8 cellular contexts compared by ENCODE assay signal in the genomic region with DNA sequence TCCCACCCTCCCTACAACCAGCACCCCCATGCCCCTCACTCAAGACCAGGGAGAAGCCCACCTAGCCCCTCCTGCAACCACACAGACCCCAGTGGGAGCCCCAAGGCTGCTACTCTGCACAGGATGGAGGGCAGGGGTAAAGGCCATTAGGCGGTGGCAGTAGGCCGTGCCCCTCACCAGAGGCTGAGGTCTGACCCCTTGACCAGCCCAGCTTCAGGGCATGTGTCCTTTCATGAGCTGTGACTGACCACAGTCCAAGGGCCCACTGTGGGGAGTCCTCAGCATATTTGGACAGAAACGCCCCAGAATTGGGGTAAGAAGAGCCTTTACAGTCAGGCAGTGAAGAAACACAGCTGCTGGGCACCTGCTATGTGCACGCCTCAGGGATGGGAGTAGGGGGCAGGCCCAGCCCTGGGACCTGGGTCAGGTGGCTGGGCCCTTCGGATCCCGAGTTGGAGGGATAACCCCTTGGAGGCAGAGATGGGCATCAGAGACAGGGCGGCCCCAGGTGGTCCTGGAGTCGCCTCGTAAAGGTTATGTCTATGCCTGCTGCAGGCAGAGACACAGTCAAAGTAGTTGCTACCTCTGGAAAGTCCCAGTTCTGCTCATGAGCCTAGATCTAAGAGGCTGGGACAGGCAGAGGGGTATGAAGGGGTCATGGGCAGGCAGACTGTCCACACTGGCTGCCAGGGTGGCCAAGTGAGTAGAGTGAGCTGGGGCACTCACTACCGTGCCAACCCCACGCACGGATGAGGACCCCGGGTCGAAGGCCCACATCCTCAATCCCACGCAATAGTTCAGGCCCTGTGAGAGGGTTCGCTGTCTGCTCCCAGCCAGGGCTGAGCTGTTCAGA. TPM values are rescaled to one million over a fixed set of nuclear protein-coding genes. Genes with fewer than 3 reads are reported as not detected.
DNase-seq lines count a peak whose midpoint lies in the region; ATAC-seq and TF ChIP-seq lines count a peak whose summit lies in the region.

No MANE protein-coding gene starts in this region.

- peak overlapping the region; percentile 97 for H3K27ac Mint-ChIP-seq in HFFc6

- no peaks in the 10 kb centered on the region for H3K9me3 Mint-ChIP-seq in HFFc6

- no peak for ATAC-seq in HG03457 (IDR thresholded peaks at IDR 0.05; ENCODE audit: unreplicated experiment)

- peak overlapping the region; percentile 99 for H3K4me3 Mint-ChIP-seq in HFFc6

- DNase-seq in HFFc6, result no peak
- peak; percentile 52 for DNase-seq in activated naive CD4-positive, alpha-beta T cell treated with anti-CD3 and anti-CD28 coated beads, Interleukin-2, amount 50 U/mL, for 16 hours
- peak; percentile 53 for DNase-seq in islet precursor cell
- DNase-seq in stimulated activated naive CD4-positive, alpha-beta T cell treated with Interleukin-2 at 50 U/mL for 16 hours (lab: John Stamatoyannopoulos, UW), result peak; percentile 39
- DNase-seq in NK-92 (lab: John Stamatoyannopoulos, UW; ENCODE audit: unreplicated experiment), result no peak
- DNase-seq in NCI-H2227 treated with DMSO at 0.1 percent for 48 hours (lab: John Stamatoyannopoulos, UW), result no peak
- no peak for DNase-seq in SIG-M5 (lab: John Stamatoyannopoulos, UW)

- TF ChIP-seq CTCF in HFFc6 (IDR thresholded peaks at IDR 0.05), result no peak

- H3K27me3 Mint-ChIP-seq in HFFc6 (ENCODE audit: insufficient read depth), result peaks cover 9% of the 10 kb centered on the region

- peaks cover 35% of the 10 kb centered on the region for H3K4me1 Mint-ChIP-seq in HFFc6 (ENCODE audit: low read depth)

- peaks cover 25% of the 10 kb centered on the region for H3K36me3 Mint-ChIP-seq in HFFc6 (ENCODE audit: low read depth)

RNA-seq across cellular contexts. Expression of gene RPS5, which starts 1.5 kb away (rescaled TPM):
- total RNA-seq in HFFc6 (2021; fragmentation: NEBNext Ultra II Directional; extraction: Animal tissue kit (Norgen Biotek cat#: 25700)), result 1,000 to 10,000 TPM in 4 of 6 experiments, 100 to 1,000 TPM in 2; 958 to 1,072 (median 1,017) TPM

RNA-seq across cellular contexts. Expression of gene ZNF837, which starts 4.7 kb away (rescaled TPM):
- total RNA-seq in HFFc6 (2021; fragmentation: NEBNext Ultra II Directional; extraction: Animal tissue kit (Norgen Biotek cat#: 25700)), result 1 to 10 TPM in 2 of 6 experiments, under 1 TPM in 4; 0.63 to 1.3 (median 0.75) TPM

RNA-seq across cellular contexts. Expression of gene RNF225, which starts 9.9 kb away (rescaled TPM):
- under 1 TPM in 2 of 6 experiments, not detected in 4; 0.26 to 0.39 TPM for total RNA-seq in HFFc6 (2021; fragmentation: NEBNext Ultra II Directional; extraction: Animal tissue kit (Norgen Biotek cat#: 25700))

RNA-seq across cellular contexts. Expression of gene ZNF584, which starts 22.9 kb away (rescaled TPM):
- total RNA-seq in HFFc6 (2021; fragmentation: NEBNext Ultra II Directional; extraction: Animal tissue kit (Norgen Biotek cat#: 25700)), result 10 to 100 TPM; 13.3 to 15.0 (median 14.0) TPM

RNA-seq across cellular contexts. Expression of gene ZNF497, which starts 23.0 kb away (rescaled TPM):
- total RNA-seq in HFFc6 (2021; fragmentation: NEBNext Ultra II Directional; extraction: Animal tissue kit (Norgen Biotek cat#: 25700)), result under 1 TPM; 0.16 to 0.35 (median 0.27) TPM

Comparison
In these comparisons a context has a peak if more than half of its experiments do, and no peak if none do; other contexts are left out.
1. DNase-seq: peak in activated naive CD4-positive, alpha-beta T cell treated with anti-CD3 and anti-CD28 coated beads, Interleukin-2, amount 50 U/mL, for 16 hours (single experiment), islet precursor cell (single experiment) and stimulated activated naive CD4-positive, alpha-beta T cell treated with Interleukin-2 at 50 U/mL for 16 hours (single experiment); none in HFFc6 (single experiment), NK-92 (single experiment), NCI-H2227 treated with DMSO at 0.1 percent for 48 hours (single experiment) and SIG-M5 (single experiment).